In the genomic region with DNA sequence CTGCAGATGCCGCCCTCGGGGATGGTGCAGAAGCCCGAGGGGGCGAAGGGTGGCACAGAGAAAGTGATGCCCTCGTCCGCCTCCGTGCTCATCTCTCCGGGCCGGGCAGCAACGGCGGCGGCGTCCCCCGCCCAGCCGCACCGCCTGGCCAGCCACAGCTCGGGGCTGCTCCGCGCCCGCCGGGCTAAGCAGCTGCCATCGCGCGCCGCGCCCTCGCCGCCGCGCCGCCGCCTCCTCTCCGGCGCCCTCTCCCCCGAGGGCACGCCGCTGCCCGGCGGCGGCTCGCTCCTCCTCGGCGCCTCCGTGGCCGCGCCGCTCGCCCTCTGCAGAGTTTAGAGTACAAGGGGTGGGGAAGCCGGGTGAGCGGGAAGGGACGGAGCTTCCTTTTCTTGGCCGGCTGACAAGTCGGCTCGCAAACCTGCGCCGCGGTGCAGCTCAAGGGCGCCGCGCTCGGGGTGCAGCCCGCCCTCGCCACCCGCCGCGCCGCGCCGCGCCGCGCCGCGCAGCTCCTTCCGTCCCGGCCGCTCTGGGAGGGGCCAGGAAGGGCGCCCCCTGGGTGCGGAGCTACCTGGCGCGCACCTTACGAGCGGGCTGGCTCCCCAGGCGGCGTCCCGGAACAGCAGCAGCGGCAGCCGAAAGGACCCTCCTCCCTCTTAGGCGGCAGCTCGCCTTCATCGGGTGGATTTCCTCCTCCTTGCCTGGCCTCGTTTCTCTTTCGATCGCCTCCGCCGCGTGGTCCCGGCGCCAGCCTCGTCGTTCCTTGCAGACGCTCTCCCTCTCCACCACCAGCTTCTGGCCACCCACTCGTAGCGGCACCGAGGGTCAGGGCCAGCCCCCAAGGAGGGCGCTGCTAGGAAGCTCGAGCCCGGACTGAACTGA, we compare ENCODE assay signal across 8 cellular contexts. TPM values are rescaled to one million over a fixed set of nuclear protein-coding genes. Genes with fewer than 3 reads are reported as not detected.
DNase-seq lines count a peak whose midpoint lies in the region; ATAC-seq and TF ChIP-seq lines count a peak whose summit lies in the region.

TSS of gene MAP3K5 (minus strand) at position 412 of the 879 bp plus-strand sequence. CDS start at position 92, 320 bp downstream.

- H3K36me3 Mint-ChIP-seq in activated naive CD4-positive, alpha-beta T cell treated with anti-CD3 and anti-CD28 coated beads for 36 hours (ENCODE audit: low read depth) = peaks cover 6% of the 10 kb centered on the region

- H3K27ac ChIP-seq in ovary (peak within 1 kb of the TSS; percentile 85 to 98), thoracic aorta (peak within 1 kb of the TSS; percentile 97 to 98)

- H3K27me3 ChIP-seq in H7 (ENCODE audit: control insufficient read depth, insufficient read depth, low read length) (peaks cover 34% of the 10 kb centered on the region), ovary (no peaks in the 10 kb centered on the region), thoracic aorta (replicated peaks; ENCODE audit: insufficient read depth) (no peaks in the 10 kb centered on the region)

- intact Hi-C loops in activated naive CD4-positive, alpha-beta T cell treated with anti-CD3 and anti-CD28 coated beads for 36 hours (cut with micrococcal nuclease) = loop anchor here (1.0 kb wide), 2 partner anchors 41 to 266 kb away; no protein-coding TSS in a partner anchor
- intact Hi-C loops in ovary (cut with DNase I) = loop anchor here (1.0 to 10.0 kb wide), 6 partner anchors 105 to 210 kb away; no protein-coding TSS in a partner anchor

- H3K9me3 ChIP-seq in ovary (no peaks in the 10 kb centered on the region), thoracic aorta (no peaks in the 10 kb centered on the region)

- peak within 1 kb of the TSS; percentile 86 for H3K27ac Mint-ChIP-seq in activated naive CD4-positive, alpha-beta T cell treated with anti-CD3 and anti-CD28 coated beads for 36 hours

- H3K27me3 Mint-ChIP-seq in activated naive CD4-positive, alpha-beta T cell treated with anti-CD3 and anti-CD28 coated beads for 36 hours (ENCODE audit: low read depth) = no peaks in the 10 kb centered on the region

- H3K36me3 ChIP-seq in H7 (replicated peaks; ENCODE audit: control insufficient read depth, insufficient read depth, low read length) (no peaks in the 10 kb centered on the region; the same call in 1 of the 2 replicates), ovary (no peaks in the 10 kb centered on the region), thoracic aorta (no peaks in the 10 kb centered on the region)

- peak; percentile 46 for TF ChIP-seq POLR2A in ovary (IDR thresholded peaks at IDR 0.05)

- peak; percentile 77 for DNase-seq in GM03348 (ENCODE audit: low spot score)
- peak; percentile 79 for DNase-seq in H7
- peak; percentile 95 for DNase-seq in LoVo (ENCODE audit: low spot score)
- peak; percentile 78 for DNase-seq in SK-N-DZ (ENCODE audit: low spot score)
- DNase-seq in activated naive CD4-positive, alpha-beta T cell treated with anti-CD3 and anti-CD28 coated beads for 36 hours = peak; percentile 88
- peak; percentile 73 for DNase-seq in globus pallidus (ENCODE audit: low spot score)
- DNase-seq in ovary = peak; percentile 88 to 93 (median 91)
- DNase-seq in thoracic aorta (ENCODE audit: low spot score) = peak; percentile 55

- H3K4me3 ChIP-seq in H7 (ENCODE audit: insufficient read depth, low read depth, low read length) (peak within 1 kb of the TSS; percentile 78), ovary (peak within 1 kb of the TSS; percentile 63), thoracic aorta (peak within 1 kb of the TSS; percentile 87)

- H3K4me1 ChIP-seq in ovary (ENCODE audit: insufficient read depth) = peaks cover 3% of the 10 kb centered on the region
- peaks cover 10 to 29% of the 10 kb centered on the region in 2 donors for H3K4me1 ChIP-seq in thoracic aorta (ENCODE audit: control insufficient read depth in 1 of 2, low read depth in 2 of 2)

- TF ChIP-seq CTCF in ovary (IDR thresholded peaks at IDR 0.05) (peak; percentile 18 to 92 (median 68)), thoracic aorta (IDR thresholded peaks at IDR 0.05) (no peak)

- H3K9me3 Mint-ChIP-seq in activated naive CD4-positive, alpha-beta T cell treated with anti-CD3 and anti-CD28 coated beads for 36 hours = no peaks in the 10 kb centered on the region

- peak; percentile 65 for ATAC-seq in thoracic aorta (ENCODE audit: insufficient number of reproducible peaks, low FRiP score, low read depth)

- WGBS in ovary, 3 donors = 0 to 1% (median 0%) methylated on average over 35 to 108 of the region's 108 CpGs

- H3K4me1 Mint-ChIP-seq in activated naive CD4-positive, alpha-beta T cell treated with anti-CD3 and anti-CD28 coated beads for 36 hours (ENCODE audit: low read depth) = peaks cover 37% of the 10 kb centered on the region

- peak within 1 kb of the TSS; percentile 89 for H3K4me3 Mint-ChIP-seq in activated naive CD4-positive, alpha-beta T cell treated with anti-CD3 and anti-CD28 coated beads for 36 hours

- TF ChIP-seq EP300 in ovary (IDR thresholded peaks at IDR 0.05) = no peak

- CTCF ChIA-PET in activated naive CD4-positive, alpha-beta T cell treated with anti-CD3 and anti-CD28 coated beads for 36 hours (lab: Charles Lee) = interaction anchor here (0.6 to 7.4 kb wide), 55 partner anchors 9 to 837 kb away, joined by 3 to 328 read pairs (median 4); partner anchors contain the start of genes BCLAF1 and PEX7

RNA-seq across cellular contexts. Expression of gene MAP3K5, which starts in this region (rescaled TPM):
- 0.59 and 1.3 TPM in 2 replicates for total RNA-seq in H7 (2014; rRNA removed; shearing (Covaris generic))
- 2.3 and 3.9 TPM in 2 replicates for polyA plus RNA-seq in SK-N-DZ (2014; cell fraction: cytosol; rRNA removed)
- 2.8 and 5.1 TPM in 2 replicates for polyA plus RNA-seq in SK-N-DZ (2014; cell fraction: nucleus; rRNA removed)
- 1 to 10 TPM; 9.4 to 9.7 TPM for total RNA-seq in activated naive CD4-positive, alpha-beta T cell treated with anti-CD3 and anti-CD28 coated beads for 36 hours
- total RNA-seq in ovary (100 to 1,000 TPM in 3 of 7 donors, 10 to 100 TPM in 4; 37.0 to 217 (median 92.0) TPM), thoracic aorta (100 to 1,000 TPM in 1 of 2 donors, 10 to 100 TPM in 1; 73.6 to 101 TPM)
- polyA plus RNA-seq in ovary = 10 to 100 TPM; 60.6 to 61.7 TPM

Comparison
In these comparisons a context has a peak if more than half of its experiments do, and no peak if none do; other contexts are left out.
1. Peak in every context shown above with its lines: DNase-seq, ATAC-seq, H3K4me3 ChIP-seq and H3K27ac ChIP-seq.